Comparison of ENCODE assay signal across 20 cellular contexts in the genomic region with DNA sequence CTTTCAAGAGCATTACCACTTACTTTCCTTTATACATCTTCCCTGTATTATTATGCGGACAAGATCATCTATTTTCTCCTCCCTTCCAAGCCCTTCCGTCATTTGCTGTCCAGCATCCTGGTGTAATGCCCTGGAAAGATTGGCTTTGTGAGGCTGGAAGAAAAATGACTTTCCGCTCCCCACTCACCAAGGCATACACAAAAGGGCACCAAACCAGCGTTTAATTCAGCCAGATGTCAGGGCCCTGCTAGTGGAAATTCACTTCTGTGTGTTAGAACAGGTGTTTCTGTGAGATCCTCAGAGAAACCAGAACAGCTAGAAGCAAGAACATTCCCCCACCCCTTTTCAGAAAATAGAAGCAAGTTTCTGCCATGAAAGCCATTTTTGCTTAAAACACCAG.
"Had no signal": no experiment of that assay in that cellular context is flagged by ENCODE, and none has a peak within 500 bp of the region (broad histone marks: within the 10 kb centered on the region; RNA-seq: fewer than 3 reads in every experiment).

No MANE protein-coding gene starts in this region.

- DNase-seq: activated B cell treated with CpG ODN at 0.5 μM for 24 hours; activated CD4-positive, alpha-beta T cell treated with anti-CD3 and anti-CD28 coated beads for 36 hours; activated CD4-positive, alpha-beta T cell treated with anti-CD3 and anti-CD28 coated beads, Interleukin-2, amount 50 U/mL, for 48 hours; activated CD8-positive, alpha-beta memory T cell treated with anti-CD3 and anti-CD28 coated beads, Interleukin-2, amount 50 U/mL, for 48 hours; activated naive CD4-positive, alpha-beta T cell; activated T-cell treated with anti-CD3 and anti-CD28 coated beads, Interleukin-2, amount 50 U/mL, for 4 hours; adrenal gland; brain microvascular endothelial cell; caudate nucleus; dermis blood vessel endothelial cell; effector memory CD4-positive, alpha-beta T cell; foreskin melanocyte; immature natural killer cell; left ventricle myocardium inferior; naive thymus-derived CD8-positive, alpha-beta T cell; right cardiac atrium; stimulated activated CD4-positive, alpha-beta T cell treated with anti-CD3 and anti-CD28 coated beads, Interleukin-12 subunit alpha, Interleukin-12 subunit beta, amount 100 ng/mL, for 4 hours; stimulated activated CD4-positive, alpha-beta T cell treated with anti-CD3 and anti-CD28 coated beads, Interleukin-4, amount 100 ng/mL, for 4 hours; substantia nigra; T1000 had no signal

- ATAC-seq: activated CD4-positive, alpha-beta T cell treated with anti-CD3 and anti-CD28 coated beads for 36 hours; activated T-cell treated with anti-CD3 and anti-CD28 coated beads, Interleukin-2, amount 50 U/mL, for 4 hours; naive thymus-derived CD8-positive, alpha-beta T cell; right cardiac atrium had no signal
